In the genomic region with DNA sequence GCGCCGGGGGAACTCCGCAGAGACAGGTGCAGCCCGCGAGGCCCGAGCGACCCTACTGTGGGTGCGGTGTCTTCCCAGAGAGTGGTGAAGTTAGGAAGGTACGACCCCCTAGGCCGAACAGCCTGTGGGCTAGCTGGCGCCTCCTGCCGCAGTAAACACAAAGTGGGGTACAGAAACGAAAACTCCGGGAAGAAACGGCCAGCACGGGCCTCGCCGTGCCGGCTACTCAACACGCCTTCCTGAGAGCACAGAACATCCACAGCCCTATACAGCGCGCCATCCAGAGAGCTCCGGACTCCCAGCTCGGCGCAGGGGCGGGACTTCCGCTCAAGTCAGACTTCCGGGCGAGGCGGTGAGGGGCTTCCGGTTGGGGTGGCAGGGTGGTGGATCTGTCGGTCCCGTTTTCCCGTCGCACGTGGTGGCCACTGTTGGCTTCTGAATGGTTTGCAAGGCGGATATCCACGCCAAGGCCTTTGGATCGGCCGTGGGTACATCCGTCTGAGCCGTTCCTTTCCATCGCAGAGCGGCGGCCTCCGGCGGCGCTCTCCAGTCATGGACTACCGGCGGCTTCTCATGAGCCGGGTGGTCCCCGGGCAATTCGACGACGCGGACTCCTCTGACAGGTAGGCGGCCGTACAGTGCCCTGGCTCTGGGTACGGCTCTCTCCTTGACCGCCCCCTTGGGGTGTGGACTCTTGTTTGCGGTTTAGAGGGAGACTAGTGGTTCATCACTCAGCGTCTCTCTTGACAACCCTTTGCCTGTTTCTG, we compare ENCODE assay signal across 1 cellular context.
TF ChIP-seq lines count a peak whose summit lies in the region.

Gene CAGE1, minus strand, starts transcription at position 292 of the 767 bp plus-strand sequence. CDS start 2,569 bp downstream, outside the sequence.
Gene RIOK1, plus strand, starts transcription at position 358 of the 767 bp plus-strand sequence. Its CDS starts 195 bp downstream, at position 553.

TF ChIP-seq in GM12878, 131 proteins besides CTCF, POLR2A, EP300 and RAD21 (continued from another document):
- TF ChIP-seq MLLT1 (IDR thresholded peaks at IDR 0.05) (peak; percentile 71), LARP7 (IDR thresholded peaks at IDR 0.05) (peak; percentile 39), MXI1 (IDR thresholded peaks at IDR 0.05; ENCODE audit: low read depth, low read length) (peak; percentile 95), ZNF622 (IDR thresholded peaks at IDR 0.05) (no peak), RFX5 (IDR thresholded peaks at IDR 0.05; ENCODE audit: low read depth, low read length) (no peak), CBFB (IDR thresholded peaks at IDR 0.05; ENCODE audit: low read depth) (peak; percentile 70), HDGF (IDR thresholded peaks at IDR 0.05) (no peak), RAD51 (IDR thresholded peaks at IDR 0.05) (no peak), MTA2 (IDR thresholded peaks at IDR 0.05; ENCODE audit: low read depth) (peak; percentile 55), ZBTB40 (IDR thresholded peaks at IDR 0.05; ENCODE audit: borderline replicate concordance) (peak; percentile 97), NFXL1 (IDR thresholded peaks at IDR 0.05; ENCODE audit: borderline replicate concordance) (no peak), ATF7 (IDR thresholded peaks at IDR 0.05; ENCODE audit: low read depth) (peak; percentile 68), NR2C1 (IDR thresholded peaks at IDR 0.05) (no peak), KLF5 (IDR thresholded peaks at IDR 0.05; ENCODE audit: partially characterized antibody) (peak; percentile 71), POLR2AphosphoS2 (IDR thresholded peaks at IDR 0.05; ENCODE audit: low read depth, low read length) (peak; percentile 89), TCF12 (IDR thresholded peaks at IDR 0.05; ENCODE audit: low read depth, low read length) (peak; percentile 83; the same call in 1 of the 2 replicates), IKZF2 (IDR thresholded peaks at IDR 0.05) (peak; percentile 45 to 74), SIN3A (IDR thresholded peaks at IDR 0.05; ENCODE audit: low read depth, low read length) (peak; percentile 79), SMAD5 (IDR thresholded peaks at IDR 0.05; ENCODE audit: low read depth) (peak; percentile 97; the same call in 1 of the 2 replicates)
- TF ChIP-seq, protein P1, sequence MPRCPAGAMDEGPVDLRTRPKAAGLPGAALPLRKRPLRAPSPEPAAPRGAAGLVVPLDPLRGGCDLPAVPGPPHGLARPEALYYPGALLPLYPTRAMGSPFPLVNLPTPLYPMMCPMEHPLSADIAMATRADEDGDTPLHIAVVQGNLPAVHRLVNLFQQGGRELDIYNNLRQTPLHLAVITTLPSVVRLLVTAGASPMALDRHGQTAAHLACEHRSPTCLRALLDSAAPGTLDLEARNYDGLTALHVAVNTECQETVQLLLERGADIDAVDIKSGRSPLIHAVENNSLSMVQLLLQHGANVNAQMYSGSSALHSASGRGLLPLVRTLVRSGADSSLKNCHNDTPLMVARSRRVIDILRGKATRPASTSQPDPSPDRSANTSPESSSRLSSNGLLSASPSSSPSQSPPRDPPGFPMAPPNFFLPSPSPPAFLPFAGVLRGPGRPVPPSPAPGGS (IDR thresholded peaks at IDR 0.05; ENCODE audit: borderline replicate concordance, insufficient read depth, low read depth, low read length, poor library complexity, severe bottlenecking), result no peak
- TF ChIP-seq, protein P2, sequence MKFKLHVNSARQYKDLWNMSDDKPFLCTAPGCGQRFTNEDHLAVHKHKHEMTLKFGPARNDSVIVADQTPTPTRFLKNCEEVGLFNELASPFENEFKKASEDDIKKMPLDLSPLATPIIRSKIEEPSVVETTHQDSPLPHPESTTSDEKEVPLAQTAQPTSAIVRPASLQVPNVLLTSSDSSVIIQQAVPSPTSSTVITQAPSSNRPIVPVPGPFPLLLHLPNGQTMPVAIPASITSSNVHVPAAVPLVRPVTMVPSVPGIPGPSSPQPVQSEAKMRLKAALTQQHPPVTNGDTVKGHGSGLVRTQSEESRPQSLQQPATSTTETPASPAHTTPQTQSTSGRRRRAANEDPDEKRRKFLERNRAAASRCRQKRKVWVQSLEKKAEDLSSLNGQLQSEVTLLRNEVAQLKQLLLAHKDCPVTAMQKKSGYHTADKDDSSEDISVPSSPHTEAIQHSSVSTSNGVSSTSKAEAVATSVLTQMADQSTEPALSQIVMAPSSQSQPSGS (IDR thresholded peaks at IDR 0.05; ENCODE audit: low read length), result no peak
